Comparison of ENCODE assay signal across 17 cellular contexts in the genomic region with DNA sequence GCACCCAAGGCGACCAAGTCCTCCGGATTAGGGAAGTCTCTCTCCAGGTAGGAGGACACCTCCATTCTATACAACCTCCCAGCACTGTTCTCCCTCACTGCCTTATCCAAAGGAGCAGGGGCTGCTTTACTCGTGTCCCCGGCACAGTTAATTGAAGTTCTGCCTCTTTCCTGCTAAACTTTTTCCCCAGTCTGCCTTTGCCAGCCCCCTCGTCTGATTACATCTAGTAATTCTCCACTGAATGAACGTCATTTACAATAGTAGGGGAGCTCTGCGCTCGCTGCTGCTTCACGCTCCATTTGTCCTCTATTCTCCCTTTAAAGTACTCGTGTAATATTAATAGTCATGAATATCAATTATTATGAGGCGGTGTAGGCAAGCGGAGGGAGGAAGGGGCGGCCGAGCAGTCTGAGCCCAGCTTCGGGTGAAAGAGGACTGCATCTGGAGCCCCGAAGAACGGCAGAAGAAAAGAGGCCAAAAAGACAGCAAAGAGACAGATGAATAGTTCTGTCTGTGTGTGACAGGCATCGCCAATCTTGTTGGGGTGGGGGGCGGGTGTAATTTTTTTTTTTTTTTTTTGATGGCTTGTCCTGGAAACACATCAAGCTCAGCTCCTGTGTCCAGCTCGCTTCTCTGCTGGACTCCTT. TPM values are rescaled to one million over a fixed set of nuclear protein-coding genes. Genes with fewer than 3 reads are reported as not detected.
DNase-seq lines count a peak whose midpoint lies in the region; FAIRE-seq and TF ChIP-seq lines count a peak whose summit lies in the region.
"Had no signal": no experiment of that assay in that cellular context is flagged by ENCODE, and none has a peak within 500 bp of the region (broad histone marks: within the 10 kb centered on the region; RNA-seq: fewer than 3 reads in every experiment).

No MANE protein-coding gene starts in this region.

- H3K27ac ChIP-seq in SK-N-MC (peak overlapping the region; percentile 98), keratinocyte (ENCODE audit: control insufficient read depth, insufficient read depth, low read length) (peak overlapping the region; percentile 39), skin epidermis (peak overlapping the region in 18 of 21 experiments; percentile 5 to 97 (median 88))
- H3K27ac ChIP-seq: left ventricle myocardium inferior had no signal

- peak in 2 of 3 experiments; percentile 65 to 76 for DNase-seq in NCI-H1417 (lab: John Stamatoyannopoulos, UW)
- no peak for DNase-seq in NCI-H1417 treated with DMSO at 0.1 percent for 48 hours (lab: John Stamatoyannopoulos, UW)
- no peak for DNase-seq in SK-N-MC (ENCODE audit: low read depth, low spot score)
- DNase-seq in keratinocyte (ENCODE audit: low read depth, low spot score), result no peak
- no peak for DNase-seq in NCI-H1694 (lab: John Stamatoyannopoulos, UW)
- no peak for DNase-seq in HK-2 (ENCODE audit: unreplicated experiment)
- DNase-seq in islet precursor cell, result no peak
- DNase-seq: activated naive CD4-positive, alpha-beta T cell treated with anti-CD3 and anti-CD28 coated beads, Interleukin-2, amount 50 U/mL, for 16 hours; KBM-7; left ventricle myocardium inferior; NCI-H1092 treated with DMSO at 0.1 percent for 48 hours; NCI-H345; SIG-M5; stimulated activated naive CD4-positive, alpha-beta T cell had no signal

- TF ChIP-seq CTCF in keratinocyte (optimal IDR thresholded peaks at IDR 0.05 in 1 of 3, IDR thresholded peaks at IDR 0.05 in 1 of 3, conservative IDR thresholded peaks at IDR 0.05 in 1 of 3; ENCODE audit: extremely low read depth in 1 of 3, insufficient read depth in 2 of 3, low read length in 3 of 3), result no peak

- H3K4me3 ChIP-seq in SK-N-MC (peak overlapping the region; percentile 97), keratinocyte (ENCODE audit: control insufficient read depth in 2 of 3, extremely low read depth in 1 of 3, insufficient read depth in 2 of 3, low read depth in 1 of 3, low read length in 3 of 3) (peak overlapping the region in 2 of 3 experiments; percentile 54 to 74), skin epidermis (peak overlapping the region in 5 of 7 experiments; percentile 2 to 48 (median 37))
- H3K4me3 ChIP-seq: left ventricle myocardium inferior had no signal

- H3K9me1 ChIP-seq in keratinocyte (ENCODE audit: control insufficient read depth, extremely low read depth, insufficient read depth, low read length), result no peaks in the 10 kb centered on the region

- peaks cover 41% of the 10 kb centered on the region for H3K27me3 ChIP-seq in keratinocyte (ENCODE audit: control insufficient read depth, extremely low read depth, insufficient read depth, low read length)

- peak overlapping the region; percentile 91 for H3K4me2 ChIP-seq in keratinocyte (ENCODE audit: control insufficient read depth, extremely low read depth, insufficient read depth, low read depth, low read length)

- no peaks in the 10 kb centered on the region for H4K20me1 ChIP-seq in keratinocyte (ENCODE audit: control insufficient read depth, extremely low read depth, insufficient read depth, low read length)

- peak overlapping the region; percentile 75 for H2AFZ ChIP-seq in keratinocyte (ENCODE audit: control insufficient read depth, low read length)

- peak overlapping the region; percentile 100 for H3K9ac ChIP-seq in SK-N-MC (ENCODE audit: insufficient read length)
- H3K9ac ChIP-seq in keratinocyte (ENCODE audit: control insufficient read depth, extremely low read depth, insufficient read depth, low read length), result peak overlapping the region; percentile 29

- H3K36me3 ChIP-seq in SK-N-MC (ENCODE audit: insufficient read depth, low read length) (peaks cover 73% of the 10 kb centered on the region), keratinocyte (ENCODE audit: control insufficient read depth in 2 of 2, extremely low read depth in 1 of 2, insufficient read depth in 2 of 2, low read length in 2 of 2) (no peaks in the 10 kb centered on the region)
- H3K36me3 ChIP-seq: left ventricle myocardium inferior had no signal

- dilution Hi-C loops in keratinocyte (cut with MboI; ENCODE audit: extremely low pct_ligation_motif_present, low sequenced_read_pairs), result no loop called here

- H3K79me2 ChIP-seq in keratinocyte (ENCODE audit: control insufficient read depth, insufficient read depth, low read length), result no peaks in the 10 kb centered on the region

- peaks cover 25% of the 10 kb centered on the region for H3K4me1 ChIP-seq in keratinocyte (ENCODE audit: control insufficient read depth, extremely low read depth, insufficient read depth, low read length)

- no peaks in the 10 kb centered on the region for H3K9me3 ChIP-seq in SK-N-MC (ENCODE audit: low read depth, low read length)
- no peaks in the 10 kb centered on the region for H3K9me3 ChIP-seq in keratinocyte (ENCODE audit: control insufficient read depth, low read depth, low read length)
- H3K9me3 ChIP-seq: left ventricle myocardium inferior had no signal

- no peak for FAIRE-seq in keratinocyte (lab: Jason Lieb, UNC)
- FAIRE-seq: bronchial epithelial cell had no signal

RNA-seq across cellular contexts. Expression of a gene that starts 2.9 kb away (rescaled TPM):
- polyA plus RNA-seq in keratinocyte, result 0.01 to 0.08 TPM in 2 of 3 replicates, not detected in the other
- not detected for polyA plus RNA-seq in keratinocyte (2011; ENCODE audit: low read depth)
- not detected in 2 replicates for polyA plus RNA-seq in keratinocyte (2011; cell fraction: cytosol; rRNA removed)
- not detected in 2 replicates for polyA plus RNA-seq in keratinocyte (2011; cell fraction: nucleus; rRNA removed)
- 0.24 TPM in 1 of 2 replicates, not detected in the other for polyA plus RNA-seq in keratinocyte (2012; ENCODE audit: low replicate concordance)
- 0.43 TPM in 1 of 3 replicates, not detected in the others for polyA minus RNA-seq in keratinocyte
- not detected for polyA minus RNA-seq in keratinocyte (2011; cell fraction: cytosol; rRNA and poly(A)+ RNA removed)
- polyA minus RNA-seq in keratinocyte (2011; cell fraction: nucleus; rRNA and poly(A)+ RNA removed), result not detected in 2 replicates
- polyA plus RNA-seq: CD14-positive monocyte had no signal

Comparison
In these comparisons a context has a peak if more than half of its experiments do, and no peak if none do; other contexts are left out.
1. DNase-seq: peak in NCI-H1417 (2 of 3); none in NCI-H1417 treated with DMSO at 0.1 percent for 48 hours (single experiment), SK-N-MC (single experiment), keratinocyte (single experiment), NCI-H1694 (single experiment), HK-2 (single experiment) and islet precursor cell (single experiment).
2. H3K27ac ChIP-seq: peak in every context shown above with its lines; median percentile 98 in SK-N-MC; 88 in skin epidermis; 39 in keratinocyte.
3. H3K4me3 ChIP-seq: peak in every context shown above with its lines; median percentile 97 in SK-N-MC; 64 in keratinocyte; 37 in skin epidermis.